19 cellular contexts compared by ENCODE assay signal in the genomic region with DNA sequence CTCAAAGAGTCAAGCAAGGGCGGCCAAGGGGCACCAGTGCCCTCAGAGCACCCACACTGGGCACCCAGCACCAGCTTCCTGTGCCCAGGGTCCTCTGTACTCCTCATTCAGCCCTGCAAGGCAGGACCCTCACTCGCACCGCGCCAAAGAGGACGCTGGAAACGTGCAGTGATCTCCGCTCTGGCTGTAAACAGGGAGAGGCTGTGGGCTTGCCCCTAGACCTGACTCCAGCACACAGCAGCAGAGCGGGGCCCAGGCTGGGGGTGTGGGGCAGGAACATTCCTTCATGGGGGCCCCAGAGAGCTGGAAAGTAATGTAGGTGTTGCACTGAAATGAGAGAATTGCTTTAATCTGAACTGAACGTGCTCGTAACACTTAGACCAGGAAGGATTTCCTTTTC.
"Had no signal": no experiment of that assay in that cellular context is flagged by ENCODE, and none has a peak within 500 bp of the region (broad histone marks: within the 10 kb centered on the region; RNA-seq: fewer than 3 reads in every experiment).

No MANE protein-coding gene starts in this region.

- ATAC-seq: heart right ventricle had no signal

- H3K9me3 Mint-ChIP-seq: activated CD4-positive, alpha-beta memory T cell treated with anti-CD3 and anti-CD28 coated beads, Interleukin-2, amount 10 ng/mL, durations not matched to agents 7 days and 5 days; memory B cell had no signal

- H3K36me3 ChIP-seq: cardiac muscle cell, heart right ventricle, left ventricle myocardium inferior, ovary, thyroid gland had no signal

- H3K27ac Mint-ChIP-seq: activated CD4-positive, alpha-beta memory T cell treated with anti-CD3 and anti-CD28 coated beads, Interleukin-2, amount 10 ng/mL, durations not matched to agents 7 days and 5 days; memory B cell had no signal

- H3K27me3 ChIP-seq: cardiac muscle cell, heart right ventricle, ovary, thyroid gland had no signal

- H3K4me3 ChIP-seq: cardiac muscle cell, coronary artery, heart right ventricle, left ventricle myocardium inferior, ovary, thyroid gland had no signal

- H3K4me3 Mint-ChIP-seq: activated CD4-positive, alpha-beta memory T cell treated with anti-CD3 and anti-CD28 coated beads, Interleukin-2, amount 10 ng/mL, durations not matched to agents 7 days and 5 days; activated naive CD8-positive, alpha-beta T cell; memory B cell had no signal

- H3K9me3 ChIP-seq: heart right ventricle, left ventricle myocardium inferior, ovary, thyroid gland had no signal

- H3K27me3 Mint-ChIP-seq: activated CD4-positive, alpha-beta memory T cell treated with anti-CD3 and anti-CD28 coated beads, Interleukin-2, amount 10 ng/mL, durations not matched to agents 7 days and 5 days; activated naive CD8-positive, alpha-beta T cell; memory B cell had no signal

- H3K36me3 Mint-ChIP-seq: activated naive CD8-positive, alpha-beta T cell; memory B cell had no signal

- H3K4me1 ChIP-seq: thyroid gland had no signal

- FAIRE-seq: astrocyte, frontal cortex, kidney, urothelium cell line had no signal

- DNase-seq: activated CD4-positive, alpha-beta T cell treated with anti-CD3 and anti-CD28 coated beads for 1 hour; activated effector memory CD4-positive, alpha-beta T cell treated with Interleukin-2 at 50 U/mL for 16 hours; effector memory CD4-positive, alpha-beta T cell; heart right ventricle; kidney; left ventricle myocardium inferior; ovary; stimulated activated CD4-positive, alpha-beta T cell treated with anti-CD3 and anti-CD28 coated beads, Interleukin-4, amount 100 ng/mL, for 1 hour; SW 1271; T-helper 9 cell; thyroid gland had no signal

- H3K27ac ChIP-seq: cardiac muscle cell, coronary artery, heart right ventricle, left ventricle myocardium inferior, ovary, thyroid gland had no signal
